Comparison of ENCODE assay signal across 17 cellular contexts in the genomic region with DNA sequence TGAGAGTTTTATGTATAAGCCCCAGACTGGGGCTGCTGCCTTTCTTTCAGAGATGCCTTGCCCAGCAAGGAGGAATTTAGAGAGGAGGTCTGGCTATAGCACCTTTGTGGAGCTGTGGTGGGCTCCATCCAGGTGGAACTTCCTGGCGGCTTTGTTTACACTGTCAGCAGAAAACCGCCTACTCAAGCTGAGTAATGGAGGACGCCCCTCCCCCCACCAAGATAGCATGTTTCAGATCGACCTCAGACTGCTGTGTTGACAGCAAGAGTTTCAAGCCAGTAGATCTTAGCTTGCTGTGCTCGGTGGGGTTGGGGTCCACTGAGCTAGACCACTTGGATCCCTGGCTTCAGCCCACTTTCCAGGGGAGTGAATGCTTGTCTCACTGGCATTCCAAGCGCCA.
"Had no signal": no experiment of that assay in that cellular context is flagged by ENCODE, and none has a peak within 500 bp of the region (broad histone marks: within the 10 kb centered on the region; RNA-seq: fewer than 3 reads in every experiment).

No MANE protein-coding gene starts in this region.

- H3K4me3 Mint-ChIP-seq: activated naive CD4-positive, alpha-beta T cell treated with anti-CD3 and anti-CD28 coated beads, Interleukin-2, amount 10 ng/mL, durations not matched to agents 7 days and 5 days; naive thymus-derived CD4-positive, alpha-beta T cell; T-helper 2 cell treated with Interferon-gamma antibody and Interleukin-4, amounts not matched to agents 5 μg/mL and 100 μg/mL, for 36 hours had no signal

- H3K4me3 ChIP-seq: left lung, mucosa of descending colon, pancreas, stomach, testis had no signal

- H3K36me3 Mint-ChIP-seq: activated naive CD4-positive, alpha-beta T cell treated with anti-CD3 and anti-CD28 coated beads, Interleukin-2, amount 10 ng/mL, durations not matched to agents 7 days and 5 days; naive thymus-derived CD4-positive, alpha-beta T cell had no signal

- H3K4me1 ChIP-seq: left lung, pancreas, stomach, testis had no signal

- H3K27me3 ChIP-seq: left lung, pancreas, stomach, testis had no signal

- H3K4me1 Mint-ChIP-seq: activated naive CD4-positive, alpha-beta T cell treated with anti-CD3 and anti-CD28 coated beads, Interleukin-2, amount 10 ng/mL, durations not matched to agents 7 days and 5 days; naive thymus-derived CD4-positive, alpha-beta T cell had no signal

- H3K27ac Mint-ChIP-seq: activated naive CD4-positive, alpha-beta T cell treated with anti-CD3 and anti-CD28 coated beads, Interleukin-2, amount 10 ng/mL, durations not matched to agents 7 days and 5 days; naive thymus-derived CD4-positive, alpha-beta T cell; T-helper 2 cell treated with Interferon-gamma antibody and Interleukin-4, amounts not matched to agents 5 μg/mL and 100 μg/mL, for 36 hours had no signal

- ATAC-seq: activated CD4-positive, CD25-positive, alpha-beta regulatory T cell treated with anti-CD3 and anti-CD28 coated beads, Interleukin-2, amount 50 U/mL, for 24 hours; left lung; mucosa of descending colon; naive thymus-derived CD4-positive, alpha-beta T cell; pancreas had no signal

- H3K27me3 Mint-ChIP-seq: activated naive CD4-positive, alpha-beta T cell treated with anti-CD3 and anti-CD28 coated beads, Interleukin-2, amount 10 ng/mL, durations not matched to agents 7 days and 5 days; naive thymus-derived CD4-positive, alpha-beta T cell had no signal

- DNase-seq: activated CD4-positive, alpha-beta T cell treated with anti-CD3 and anti-CD28 coated beads, Interleukin-2, amount 50 U/mL, for 4 hours; activated naive CD4-positive, alpha-beta T cell treated with anti-CD3 and anti-CD28 coated beads, Interleukin-2, amount 10 ng/mL, durations not matched to agents 7 days and 5 days; activated T-cell treated with anti-CD3 and anti-CD28 coated beads for 4 hours; dermis blood vessel endothelial cell; islet precursor cell; left lung; mucosa of descending colon; naive thymus-derived CD4-positive, alpha-beta T cell; pancreas; stimulated activated CD4-positive, alpha-beta T cell treated with anti-CD3 and anti-CD28 coated beads, Interleukin-2, amount 100 ng/mL, for 24 hours; stomach; testis had no signal

- H3K36me3 ChIP-seq: left lung, pancreas, stomach had no signal

- FAIRE-seq: astrocyte, bronchial epithelial cell, frontal cortex, pancreas had no signal

- H3K9me3 ChIP-seq: mucosa of descending colon, pancreas, stomach, testis had no signal

- H3K27ac ChIP-seq: left lung, pancreas, stomach, testis had no signal
